9 cellular contexts compared by ENCODE assay signal in the genomic region with DNA sequence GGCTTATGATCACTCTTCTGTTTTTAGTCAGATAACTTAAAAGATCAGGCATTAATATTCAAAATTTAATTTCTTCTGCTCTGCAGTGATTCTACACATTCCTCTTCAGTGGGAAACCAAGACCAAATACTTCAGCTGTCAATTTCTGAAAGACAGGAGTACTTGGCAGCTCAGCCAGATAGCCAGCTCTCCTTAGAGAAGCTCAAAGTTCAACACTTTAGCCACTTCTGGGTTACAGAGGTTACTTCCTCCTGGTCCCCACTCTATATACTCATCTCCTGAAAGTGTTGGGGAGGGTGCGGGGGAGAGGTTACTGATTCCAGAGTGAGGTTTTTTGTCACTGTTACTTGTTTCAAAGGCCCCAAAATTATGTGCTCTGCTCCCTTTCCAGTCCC. TPM values are rescaled to one million over a fixed set of nuclear protein-coding genes. Genes with fewer than 3 reads are reported as not detected.
DNase-seq lines count a peak whose midpoint lies in the region; ATAC-seq and TF ChIP-seq lines count a peak whose summit lies in the region.
"Had no signal": no experiment of that assay in that cellular context is flagged by ENCODE, and none has a peak within 500 bp of the region (broad histone marks: within the 10 kb centered on the region; RNA-seq: fewer than 3 reads in every experiment).

No MANE protein-coding gene starts in this region.

- no peak for TF ChIP-seq POLR2A in stomach (IDR thresholded peaks at IDR 0.05)

- 17 to 35% (median 30%) methylated on average over 1 of the region's 1 CpG for WGBS in stomach, 5 donors

- no peaks in the 10 kb centered on the region for H3K9me3 Mint-ChIP-seq in CD8-positive, alpha-beta T cell
- no peaks in the 10 kb centered on the region for H3K9me3 Mint-ChIP-seq in activated naive CD4-positive, alpha-beta T cell treated with anti-CD3 and anti-CD28 coated beads for 36 hours

- H3K4me1 Mint-ChIP-seq in CD8-positive, alpha-beta T cell (ENCODE audit: low read depth): peaks cover 34% of the 10 kb centered on the region
- H3K4me1 Mint-ChIP-seq in activated naive CD4-positive, alpha-beta T cell treated with anti-CD3 and anti-CD28 coated beads for 36 hours (ENCODE audit: low read depth): peaks cover 6% of the 10 kb centered on the region

- H3K4me3 Mint-ChIP-seq in CD8-positive, alpha-beta T cell: peak overlapping the region; percentile 91
- H3K4me3 Mint-ChIP-seq in activated naive CD4-positive, alpha-beta T cell treated with anti-CD3 and anti-CD28 coated beads for 36 hours: peak overlapping the region; percentile 97

- CTCF ChIA-PET in CD8-positive, alpha-beta T cell (lab: Charles Lee): interaction anchor here (0.9 to 17.8 kb wide), 12 partner anchors 10 to 137 kb away, joined by 3 to 303 read pairs (median 5); a partner anchor contains a TSS
- CTCF ChIA-PET in activated naive CD4-positive, alpha-beta T cell treated with anti-CD3 and anti-CD28 coated beads for 36 hours (lab: Charles Lee): interaction anchor here (0.8 to 2.9 kb wide), 14 partner anchors 8 to 137 kb away, joined by 3 to 16 read pairs (median 4); no protein-coding TSS in a partner anchor

- peak overlapping the region; percentile 98 for H3K27ac Mint-ChIP-seq in CD8-positive, alpha-beta T cell
- peak overlapping the region; percentile 100 for H3K27ac Mint-ChIP-seq in activated naive CD4-positive, alpha-beta T cell treated with anti-CD3 and anti-CD28 coated beads for 36 hours

- peaks cover 2% of the 10 kb centered on the region for H3K4me1 ChIP-seq in CD8-positive, alpha-beta T cell (ENCODE audit: insufficient read depth, low read length)
- peaks cover 4 to 65% (median 29%) of the 10 kb centered on the region in 4 donors for H3K4me1 ChIP-seq in stomach

- intact Hi-C loops in CD8-positive, alpha-beta T cell (cut with DNase I, micrococcal nuclease): loop anchor here (1.0 to 10.0 kb wide), 11 partner anchors 17 to 1105 kb away; a partner anchor contains a TSS
- intact Hi-C loops in activated naive CD4-positive, alpha-beta T cell treated with anti-CD3 and anti-CD28 coated beads for 36 hours (cut with micrococcal nuclease): loop anchor here (5.0 kb wide), 1 partner anchor 1107 kb away; a partner anchor contains a TSS
- intact Hi-C loops in stomach (cut with DNase I; ENCODE audit: low total_unique reads): no loop called here

- H3K4me3 ChIP-seq in CD8-positive, alpha-beta T cell (ENCODE audit: low read depth, low read length): peak overlapping the region; percentile 80
- H3K4me3 ChIP-seq in stomach: peak overlapping the region; percentile 23 to 50 (median 45)

- TF ChIP-seq EP300 in stomach (IDR thresholded peaks at IDR 0.05): no peak

- H3K27ac ChIP-seq in CD8-positive, alpha-beta T cell (ENCODE audit: low read depth, low read length): peak overlapping the region; percentile 88
- H3K27ac ChIP-seq in stomach: peak overlapping the region; percentile 72 to 89 (median 79)

- peaks cover 92% of the 10 kb centered on the region for H3K36me3 Mint-ChIP-seq in CD8-positive, alpha-beta T cell
- peaks cover 98% of the 10 kb centered on the region for H3K36me3 Mint-ChIP-seq in activated naive CD4-positive, alpha-beta T cell treated with anti-CD3 and anti-CD28 coated beads for 36 hours (ENCODE audit: low read depth)

- DNase-seq in CD8-positive, alpha-beta T cell: peak in 3 of 7 experiments; percentile 34 to 42 (median 36)
- DNase-seq in activated naive CD4-positive, alpha-beta T cell treated with anti-CD3 and anti-CD28 coated beads for 36 hours: peak; percentile 49
- no peak for DNase-seq in stomach
- DNase-seq in NCI-H2107 treated with DMSO at 0.1 percent for 48 hours (lab: John Stamatoyannopoulos, UW; ENCODE audit: unreplicated experiment): no peak
- DNase-seq in Ammon's horn (ENCODE audit: low spot score): no peak
- DNase-seq in DMS53 (lab: John Stamatoyannopoulos, UW): no peak

- no peak for ATAC-seq in CD8-positive, alpha-beta T cell
- ATAC-seq in GM19467 (IDR thresholded peaks at IDR 0.05; ENCODE audit: unreplicated experiment): peak; percentile 39
- peak; percentile 34 for ATAC-seq in HG03520 (IDR thresholded peaks at IDR 0.05; ENCODE audit: unreplicated experiment)

- peaks cover 16% of the 10 kb centered on the region for H3K36me3 ChIP-seq in CD8-positive, alpha-beta T cell (ENCODE audit: insufficient read depth, low read length)
- H3K36me3 ChIP-seq in stomach: no peaks in the 10 kb centered on the region

- H3K27me3 Mint-ChIP-seq in CD8-positive, alpha-beta T cell (ENCODE audit: low read depth): no peaks in the 10 kb centered on the region
- no peaks in the 10 kb centered on the region for H3K27me3 Mint-ChIP-seq in activated naive CD4-positive, alpha-beta T cell treated with anti-CD3 and anti-CD28 coated beads for 36 hours (ENCODE audit: low read depth)

- no peaks in the 10 kb centered on the region for H3K9me3 ChIP-seq in CD8-positive, alpha-beta T cell (ENCODE audit: low read length)
- no peaks in the 10 kb centered on the region for H3K9me3 ChIP-seq in stomach

- no peaks in the 10 kb centered on the region for H3K27me3 ChIP-seq in CD8-positive, alpha-beta T cell (ENCODE audit: insufficient read depth, low read length)
- no peaks in the 10 kb centered on the region for H3K27me3 ChIP-seq in stomach

- POLR2A ChIA-PET in CD8-positive, alpha-beta T cell (lab: Charles Lee): interaction anchor here (0.5 to 10.2 kb wide), 16 partner anchors 7 to 138 kb away, joined by 3 to 97 read pairs (median 6); no protein-coding TSS in a partner anchor

- TF ChIP-seq CTCF in CD8-positive, alpha-beta T cell (IDR thresholded peaks at IDR 0.05): no peak
- no peak for TF ChIP-seq CTCF in stomach (IDR thresholded peaks at IDR 0.05)

RNA-seq across cellular contexts. Expression of a gene that starts 4.1 kb away (rescaled TPM):
- 100 to 1,000 TPM; 425 to 430 TPM for total RNA-seq in CD8-positive, alpha-beta T cell
- 100 to 1,000 TPM; 599 to 610 TPM for total RNA-seq in activated naive CD4-positive, alpha-beta T cell treated with anti-CD3 and anti-CD28 coated beads for 36 hours
- 10 to 100 TPM in 3 of 5 donors, 1 to 10 TPM in 1, not detected in 1; 8.2 to 30.7 (median 21.1) TPM for total RNA-seq in stomach
- 10 to 100 TPM in 1 of 3 donors, 1 to 10 TPM in 2; 5.3 to 17.9 (median 9.3) TPM for polyA plus RNA-seq in stomach
- total RNA-seq: lung microvascular endothelial cell had no signal

Comparison
In these comparisons a context has a peak if more than half of its experiments do, and no peak if none do; other contexts are left out.
1. RNA of a gene that starts 4.1 kb away (total RNA-seq): 599 to 610 TPM in activated naive CD4-positive, alpha-beta T cell treated with anti-CD3 and anti-CD28 coated beads for 36 hours and 425 to 430 TPM in CD8-positive, alpha-beta T cell; 8.2 to 30.7 TPM in stomach; every median in the first group is over 10 times any median in the second.